Comparison of ENCODE assay signal across 12 cellular contexts in the genomic region with DNA sequence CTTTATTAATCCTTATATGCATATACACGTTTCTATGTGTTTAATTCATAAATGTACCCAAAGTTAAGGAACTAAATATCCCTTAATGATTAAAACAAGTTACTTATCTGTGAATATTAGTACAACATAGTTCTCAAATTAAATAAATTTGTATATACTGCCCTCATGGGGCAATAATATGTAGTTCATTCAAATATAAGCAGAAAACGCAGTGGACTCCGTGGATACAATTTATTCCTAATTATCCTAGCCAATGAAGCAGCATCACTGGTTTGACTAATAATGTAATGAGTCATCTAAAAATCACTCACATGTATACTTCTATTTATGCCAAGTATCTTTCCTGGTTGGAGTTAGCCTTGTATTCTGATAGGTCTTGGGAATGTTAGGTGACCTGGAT.
A peak's percentile ranks its signal among the peaks of the same experiment; 100 is the strongest.
DNase-seq lines count a peak whose midpoint lies in the region; ATAC-seq, FAIRE-seq and TF ChIP-seq lines count a peak whose summit lies in the region.
"Had no signal": no experiment of that assay in that cellular context is flagged by ENCODE, and none has a peak within 500 bp of the region (broad histone marks: within the 10 kb centered on the region; RNA-seq: fewer than 3 reads in every experiment).

No MANE protein-coding gene starts in this region.

- DNase-seq in A549 (ENCODE audit: low read depth in 1 of 2, low spot score in 1 of 2), result peak in 1 of 2 experiments; percentile 7
- DNase-seq in astrocyte of the hippocampus (ENCODE audit: low read depth, low spot score), result peak; percentile 42
- DNase-seq in iris pigment epithelial cell (ENCODE audit: low read depth), result peak; percentile 65
- no peak for DNase-seq in adrenal gland
- no peak for DNase-seq in DMS79 (lab: John Stamatoyannopoulos, UW)
- no peak for DNase-seq in activated naive CD4-positive, alpha-beta T cell treated with anti-CD3 and anti-CD28 coated beads, Interleukin-2, amount 50 U/mL, for 16 hours
- DNase-seq: activated T-cell treated with anti-CD3 and anti-CD28 coated beads, Interleukin-2, amount 50 U/mL, for 24 hours; DMS79 treated with DMSO at 0.1 percent for 48 hours; effector memory CD4-positive, alpha-beta T cell; naive B cell had no signal

- H3K4me2 ChIP-seq in A549, result no peak overlapping the region

- ATAC-seq in A549, result peak in 1 of 2 experiments; percentile 42; a peak in 1 of 6 replicates
- no peak for ATAC-seq in GM19455 (IDR thresholded peaks at IDR 0.05; ENCODE audit: unreplicated experiment)

- 46% methylated on average over 3 of the region's 3 CpGs for WGBS in A549 (ENCODE audit: missing lambda C conversion rate)
- WGBS in adrenal gland, 4 donors, result 28 to 40% (median 38%) methylated on average over 3 of the region's 3 CpGs

- H3K9me3 ChIP-seq in A549, result no peaks in the 10 kb centered on the region
- H3K9me3 ChIP-seq in HEK293 (ENCODE audit: control insufficient read depth, insufficient read depth, low read depth, low read length), result no peaks in the 10 kb centered on the region
- H3K9me3 ChIP-seq in adrenal gland (replicated peaks in 1 of 3), result no peaks in the 10 kb centered on the region

- CTCF ChIA-PET in A549 (lab: Yijun Ruan, JAX) (no interaction called here), HEK293 (lab: Yijun Ruan, JAX) (interaction anchor here (0.7 kb wide), 1 partner anchor 653 kb away, joined by 3 read pairs; no protein-coding TSS in a partner anchor)

- no peaks in the 10 kb centered on the region for H3K27me3 ChIP-seq in adrenal gland

- intact Hi-C loops in adrenal gland (cut with DNase I), result no loop called here

- H3K27ac ChIP-seq in A549 (no peak overlapping the region), HEK293 (ENCODE audit: extremely low read depth, low read depth, low read length) (no peak overlapping the region), adrenal gland (no peak overlapping the region)

- no peaks in the 10 kb centered on the region for H3K4me1 ChIP-seq in A549
- H3K4me1 ChIP-seq in HEK293 (ENCODE audit: control insufficient read depth, insufficient read depth, low read length), result no peaks in the 10 kb centered on the region
- H3K4me1 ChIP-seq in adrenal gland (replicated peaks in 1 of 2), result no peaks in the 10 kb centered on the region

- peak; percentile 26 to 34; a peak in 2 of 5 replicates for TF ChIP-seq RAD21 in A549 (conservative IDR thresholded peaks at IDR 0.05 in 1 of 2, IDR thresholded peaks at IDR 0.05 in 1 of 2)

- H3K4me3 ChIP-seq in A549 (no peak overlapping the region), HEK293 (ENCODE audit: low read depth, low read length) (no peak overlapping the region), adrenal gland (no peak overlapping the region)

- no peak for FAIRE-seq in A549 (lab: Jason Lieb, UNC)

- H3K36me3 ChIP-seq in HEK293 (ENCODE audit: control insufficient read depth in 2 of 2, insufficient read depth in 1 of 2, low read length in 2 of 2) (peaks cover 0 to 26% of the 10 kb centered on the region in 2 experiments; a peak in 1 of 3 replicates), adrenal gland (replicated peaks in 1 of 2) (no peaks in the 10 kb centered on the region)

- no peak for TF ChIP-seq EP300 in A549 (IDR thresholded peaks at IDR 0.05)

- TF ChIP-seq POLR2A in A549 (IDR thresholded peaks at IDR 0.05; ENCODE audit: low read length) (no peak), adrenal gland (IDR thresholded peaks at IDR 0.05) (no peak)

- peak; percentile 26; the same call in 2 of the 3 replicates for TF ChIP-seq CTCF in A549 (IDR thresholded peaks at IDR 0.05)
- TF ChIP-seq CTCF in HEK293 (tag by site-specific recombination; IDR thresholded peaks at IDR 0.05), result no peak
- peak in 3 of 6 experiments; percentile 13 to 32 (median 26) for TF ChIP-seq CTCF in adrenal gland (IDR thresholded peaks at IDR 0.05)

- POLR2A ChIA-PET in A549 (lab: Yijun Ruan, JAX) (no interaction called here), HEK293 (lab: Yijun Ruan, JAX) (no interaction called here)

TF ChIP-seq in A549, 52 proteins besides CTCF, POLR2A, EP300 and RAD21:
- TF ChIP-seq RFX5 (IDR thresholded peaks at IDR 0.05), result no peak
- TF ChIP-seq KDM5A (IDR thresholded peaks at IDR 0.05), result no peak
- no peak for TF ChIP-seq NFE2L2 (conservative IDR thresholded peaks at IDR 0.05; ENCODE audit: low read length)
- TF ChIP-seq POLR2AphosphoS2 (conservative IDR thresholded peaks at IDR 0.05; ENCODE audit: low read length), result no peak
- no peak for TF ChIP-seq ZC3H11A (IDR thresholded peaks at IDR 0.05)
- TF ChIP-seq CEBPB (IDR thresholded peaks at IDR 0.05), result no peak
- TF ChIP-seq TFCP2L1 (CRISPR knock-in tag; IDR thresholded peaks at IDR 0.05), result no peak
- TF ChIP-seq RCOR1 (IDR thresholded peaks at IDR 0.05; ENCODE audit: low read depth, low read length), result no peak
- TF ChIP-seq NPAS2 (CRISPR knock-in tag; IDR thresholded peaks at IDR 0.05; ENCODE audit: borderline replicate concordance), result no peak

TF ChIP-seq in HEK293, 187 proteins besides CTCF, POLR2A, EP300 and RAD21:
- TF ChIP-seq SCRT2 (tag by site-specific recombination; IDR thresholded peaks at IDR 0.05) (no peak), ZNF654 (tag by site-specific recombination; IDR thresholded peaks at IDR 0.05; ENCODE audit: low read depth) (peak; percentile 14; the same call in 1 of the 2 replicates), ZBTB17 (tag by site-specific recombination; IDR thresholded peaks at IDR 0.05) (no peak), ZNF394 (tag by site-specific recombination; IDR thresholded peaks at IDR 0.05; ENCODE audit: borderline replicate concordance) (no peak)

Comparison
In these comparisons a context has a peak if more than half of its experiments do, and no peak if none do; other contexts are left out.
1. DNase-seq: peak in astrocyte of the hippocampus (single experiment) and iris pigment epithelial cell (single experiment); none in adrenal gland (0 of 7), DMS79 (single experiment) and activated naive CD4-positive, alpha-beta T cell treated with anti-CD3 and anti-CD28 coated beads, Interleukin-2, amount 50 U/mL, for 16 hours (single experiment).
2. Of the 5 proteins assayed by ChIP-seq in both HEK293 and A549: peak only in HEK293: none; only in A549: CTCF; in both: none; in neither: 4.